Comparison of ENCODE assay signal across 24 cellular contexts in the genomic region with DNA sequence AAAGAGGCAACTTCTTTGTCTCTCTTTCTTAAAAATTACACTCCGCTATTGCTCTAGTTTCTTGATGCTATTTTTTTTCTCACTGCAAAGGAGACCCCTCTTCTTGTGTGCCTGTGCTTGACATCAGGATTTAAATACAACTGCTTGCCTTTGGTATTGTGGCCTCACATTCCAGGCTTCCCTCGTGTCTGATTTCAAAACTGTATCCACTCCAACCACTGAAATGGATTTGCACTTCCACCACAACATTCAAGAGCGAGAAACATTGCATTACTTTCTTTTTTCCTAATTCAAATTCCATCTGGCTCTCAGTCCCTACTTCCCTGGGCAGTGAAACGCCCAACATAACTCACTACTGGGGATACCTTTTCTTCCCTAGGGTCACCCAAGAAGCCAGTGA.
"Had no signal": no experiment of that assay in that cellular context is flagged by ENCODE, and none has a peak within 500 bp of the region (broad histone marks: within the 10 kb centered on the region; RNA-seq: fewer than 3 reads in every experiment).

No MANE protein-coding gene starts in this region.

- H3K9me3 ChIP-seq: gastrocnemius medialis, lower lobe of right lung, mucosa of descending colon had no signal

- H3K79me2 ChIP-seq: hepatocyte had no signal

- H3K27ac ChIP-seq: coronary artery, dorsolateral prefrontal cortex, esophagus squamous epithelium, gastrocnemius medialis, hepatocyte, left lung, lower lobe of right lung had no signal

- DNase-seq: dermis blood vessel endothelial cell; dorsolateral prefrontal cortex; effector CD4-positive, alpha-beta T cell; effector memory CD4-positive, alpha-beta T cell; esophagus squamous epithelium; foreskin fibroblast; foreskin melanocyte; gastrocnemius medialis; glutamatergic neuron; head of caudate nucleus; hypothalamus; immature natural killer cell; islet precursor cell; kidney; kidney glomerular epithelial cell; left colon; left lung; left ventricle myocardium superior; lower lobe of right lung; mesenchymal stem cell; mucosa of descending colon; naive thymus-derived CD4-positive, alpha-beta T cell had no signal

- H3K36me3 ChIP-seq: esophagus squamous epithelium, gastrocnemius medialis, left lung, lower lobe of right lung had no signal

- H3K4me2 ChIP-seq: hepatocyte had no signal

- H3K4me3 ChIP-seq: coronary artery, dorsolateral prefrontal cortex, esophagus squamous epithelium, gastrocnemius medialis, hepatocyte, left lung, lower lobe of right lung, mucosa of descending colon had no signal

- H3K4me1 ChIP-seq: esophagus squamous epithelium, gastrocnemius medialis, left lung, lower lobe of right lung had no signal

- H3K27me3 ChIP-seq: dorsolateral prefrontal cortex, esophagus squamous epithelium, gastrocnemius medialis, hepatocyte, left lung had no signal

- ATAC-seq: gastrocnemius medialis; left colon; left lung; left ventricle myocardium superior; lower lobe of right lung; mucosa of descending colon; naive thymus-derived CD4-positive, alpha-beta T cell had no signal

- H2AFZ ChIP-seq: hepatocyte had no signal
